23 cellular contexts compared by ENCODE assay signal in the genomic region with DNA sequence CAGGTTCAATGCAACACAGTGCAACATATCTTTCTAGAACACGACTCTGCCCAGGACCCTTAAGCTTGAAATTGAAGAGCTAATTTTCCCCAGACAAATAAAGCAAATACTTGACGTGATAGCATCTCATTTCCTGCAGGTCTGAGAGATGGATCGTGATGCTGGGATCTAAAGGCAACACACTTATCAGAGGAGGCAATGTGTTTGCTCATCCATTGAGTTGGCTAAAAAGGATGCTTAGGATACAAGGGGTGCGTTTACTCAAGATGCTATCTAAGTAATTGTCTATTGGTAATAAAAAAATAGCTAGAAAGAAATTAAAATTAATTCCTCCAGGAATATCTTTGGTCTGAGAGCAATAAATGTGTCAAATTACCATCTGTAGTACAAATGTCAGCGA.
DNase-seq lines count a peak whose midpoint lies in the region; ATAC-seq, FAIRE-seq and TF ChIP-seq lines count a peak whose summit lies in the region.
"Had no signal": no experiment of that assay in that cellular context is flagged by ENCODE, and none has a peak within 500 bp of the region (broad histone marks: within the 10 kb centered on the region; RNA-seq: fewer than 3 reads in every experiment).

No MANE protein-coding gene starts in this region.

- in situ Hi-C loops in HepG2 (cut with HindIII; ENCODE audit: extremely low pct_ligation_motif_present, low pct_unique_long_range_greater_than_20kb) (no loop called here), G401 (cut with HindIII; ENCODE audit: low sequenced_read_pairs) (no loop called here)

- no peak for ATAC-seq in HepG2
- ATAC-seq: activated T-cell treated with anti-CD3 and anti-CD28 coated beads, Interleukin-2, amount 50 U/mL, for 72 hours; gastrocnemius medialis; natural killer cell; stimulated activated naive CD8-positive, alpha-beta T cell treated with anti-CD3 and anti-CD28 coated beads, Interleukin-15, amount 100 ng/mL, for 72 hours had no signal

- TF ChIP-seq CTCF in HepG2 (CRISPR knock-in tag; IDR thresholded peaks at IDR 0.05), result no peak

- POLR2A ChIA-PET in HepG2 (lab: Yijun Ruan, JAX), result no interaction called here

- H3K27ac ChIP-seq in HepG2 (ENCODE audit: extremely low read length, insufficient read depth, low read length), result no peak overlapping the region
- H3K27ac ChIP-seq: adrenal gland, gastrocnemius medialis, hepatocyte had no signal

- no TSS peak for BruUV-seq in HepG2 (replicated peaks; lab: Mats Ljungman, UMichigan)

- FAIRE-seq in HepG2 (lab: Jason Lieb, UNC), result no peak

- intact Hi-C loops in HepG2 (cut with micrococcal nuclease; ENCODE audit: unreplicated experiment), result loop anchor here (5.0 kb wide), 1 partner anchor 36 kb away; no protein-coding TSS in a partner anchor

- no peak overlapping the region for H3K9ac ChIP-seq in HepG2 (ENCODE audit: insufficient read depth, low read depth, low read length)

- TF ChIP-seq RAD21 in HepG2 (CRISPR knock-in tag; IDR thresholded peaks at IDR 0.05), result no peak

- no peak overlapping the region for H3K4me2 ChIP-seq in HepG2 (ENCODE audit: low read depth, low read length)
- H3K4me2 ChIP-seq: hepatocyte had no signal

- H3K27me3 ChIP-seq in HepG2 (ENCODE audit: control insufficient read depth in 1 of 2, insufficient read depth in 2 of 2, low read length in 2 of 2), result no peaks in the 10 kb centered on the region
- H3K27me3 ChIP-seq: adrenal gland, BE2C, gastrocnemius medialis, hepatocyte had no signal

- peaks cover 69% of the 10 kb centered on the region for H3K4me1 ChIP-seq in HepG2 (ENCODE audit: insufficient read depth, low read length)

- H3K79me2 ChIP-seq in HepG2 (ENCODE audit: insufficient read depth, low read length), result no peaks in the 10 kb centered on the region
- H3K79me2 ChIP-seq: hepatocyte had no signal

- H2AFZ ChIP-seq in HepG2 (ENCODE audit: low read length), result no peak overlapping the region
- H2AFZ ChIP-seq: hepatocyte had no signal

- CTCF ChIA-PET in HepG2 (lab: Yijun Ruan, JAX; ENCODE audit: low intra/inter-chr PET ratio, low total read pairs), result no interaction called here

- TF ChIP-seq POLR2A in HepG2 (IDR thresholded peaks at IDR 0.05; ENCODE audit: insufficient read depth in 1 of 2, low read depth in 2 of 2, low read length in 2 of 2), result no peak

- H3K9me3 ChIP-seq in HepG2 (ENCODE audit: low read length), result no peaks in the 10 kb centered on the region
- H3K9me3 ChIP-seq: adrenal gland, BE2C, gastrocnemius medialis had no signal

- no peak overlapping the region for H3K4me3 ChIP-seq in HepG2 (replicated peaks in 1 of 3; ENCODE audit: insufficient read depth in 1 of 3, low read depth in 2 of 3, low read length in 3 of 3)
- H3K4me3 ChIP-seq: adrenal gland, gastrocnemius medialis, hepatocyte, lung had no signal

- DNase-seq in DMS53 treated with DMSO at 0.1 percent for 48 hours (lab: John Stamatoyannopoulos, UW; ENCODE audit: unreplicated experiment), result peak; percentile 36
- DNase-seq in NCI-H1417 treated with DMSO at 0.1 percent for 48 hours (lab: John Stamatoyannopoulos, UW), result peak; percentile 52
- peak; percentile 37 for DNase-seq in NCI-H345 (lab: John Stamatoyannopoulos, UW)
- peak; percentile 30 for DNase-seq in SK-N-DZ (ENCODE audit: low spot score)
- DNase-seq in HepG2 (ENCODE audit: low spot score), result no peak
- no peak for DNase-seq in G401 (ENCODE audit: low spot score)
- DNase-seq in HuH-7 (ENCODE audit: low spot score), result no peak
- DNase-seq in stimulated activated CD8-positive, alpha-beta memory T cell treated with anti-CD3 and anti-CD28 coated beads, Interleukin-4, amount 100 ng/mL, for 48 hours, result no peak
- DNase-seq: activated CD4-positive, alpha-beta T cell treated with anti-CD3 and anti-CD28 coated beads, Interleukin-2, amount 10 ng/mL, durations not matched to agents 24 days and 14 days; activated naive CD4-positive, alpha-beta T cell; activated T-cell treated with anti-CD3 and anti-CD28 coated beads, Interleukin-2, amount 50 U/mL, for 72 hours; adrenal gland; BE2C; CD8-positive, alpha-beta memory T cell; DMS 273 treated with DMSO at 0.1 percent for 48 hours; gastrocnemius medialis; Karpas-422; MV-4-11; natural killer cell; NCI-H526 treated with DMSO at 0.1 percent for 48 hours; stimulated activated naive CD8-positive, alpha-beta T cell treated with anti-CD3 and anti-CD28 coated beads, Interleukin-15, amount 100 ng/mL, for 72 hours had no signal

- no peaks in the 10 kb centered on the region for H4K20me1 ChIP-seq in HepG2 (ENCODE audit: insufficient read depth, low read length)

- WGBS in HepG2 (ENCODE audit: low lambda C conversion rate), result 77% methylated on average over 5 of the region's 5 CpGs

- no peaks in the 10 kb centered on the region for H3K36me3 ChIP-seq in HepG2 (replicated peaks in 1 of 2; ENCODE audit: control insufficient read depth in 1 of 2, insufficient read depth in 2 of 2, low read length in 2 of 2)
- H3K36me3 ChIP-seq: adrenal gland, BE2C, gastrocnemius medialis had no signal

- TF ChIP-seq EP300 in HepG2 (IDR thresholded peaks at IDR 0.05; ENCODE audit: low read depth in 2 of 2, low read length in 2 of 2) (no peak), HepG2 (CRISPR knock-in tag; IDR thresholded peaks at IDR 0.05; ENCODE audit: borderline replicate concordance) (no peak)

TF ChIP-seq in HepG2, 621 proteins besides CTCF, POLR2A, EP300 and RAD21:
- TF ChIP-seq CBFB (CRISPR knock-in tag; IDR thresholded peaks at IDR 0.05) (no peak), CC2D1A (CRISPR knock-in tag; IDR thresholded peaks at IDR 0.05) (no peak)
TF ChIP-seq in HepG2: peak in this region for 0.

Comparison
In these comparisons a context has a peak if more than half of its experiments do, and no peak if none do; other contexts are left out.
1. DNase-seq: peak in DMS53 treated with DMSO at 0.1 percent for 48 hours (single experiment), NCI-H1417 treated with DMSO at 0.1 percent for 48 hours (single experiment), NCI-H345 (single experiment) and SK-N-DZ (single experiment); none in HepG2 (single experiment), G401 (single experiment), HuH-7 (single experiment) and stimulated activated CD8-positive, alpha-beta memory T cell treated with anti-CD3 and anti-CD28 coated beads, Interleukin-4, amount 100 ng/mL, for 48 hours (single experiment).